In the genomic region with DNA sequence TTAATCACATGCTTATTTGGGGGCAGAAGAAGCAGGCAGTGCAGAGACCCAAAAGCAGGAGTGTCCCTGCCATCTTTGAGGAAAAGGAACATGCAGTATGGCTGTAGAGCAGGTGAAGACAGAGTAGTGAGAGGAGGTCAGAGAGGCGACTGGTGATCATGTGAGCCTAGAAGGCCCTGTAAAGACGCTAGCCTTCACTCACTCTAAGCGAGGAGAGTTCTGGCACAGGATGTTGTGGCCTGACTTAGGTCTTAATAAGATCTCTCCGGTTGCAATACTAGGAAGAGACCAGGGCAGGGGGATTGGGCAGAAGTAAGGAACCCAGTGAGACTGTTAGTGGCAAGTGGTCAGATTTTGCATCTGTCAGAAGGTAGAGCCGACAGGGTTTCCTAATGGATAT, we compare ENCODE assay signal across 22 cellular contexts. TPM values are rescaled to one million over a fixed set of nuclear protein-coding genes. Genes with fewer than 3 reads are reported as not detected.
A peak's percentile ranks its signal among the peaks of the same experiment; 100 is the strongest.
DNase-seq lines count a peak whose midpoint lies in the region; ATAC-seq, FAIRE-seq and TF ChIP-seq lines count a peak whose summit lies in the region.
"Had no signal": no experiment of that assay in that cellular context is flagged by ENCODE, and none has a peak within 500 bp of the region (broad histone marks: within the 10 kb centered on the region; RNA-seq: fewer than 3 reads in every experiment).

No MANE protein-coding gene starts in this region.

- H3K4me1 Mint-ChIP-seq in activated CD4-positive, alpha-beta T cell treated with anti-CD3 and anti-CD28 coated beads, Interleukin-2, amount 10 ng/mL, durations not matched to agents 7 days and 5 days, result peaks cover 11% of the 10 kb centered on the region
- H3K4me1 Mint-ChIP-seq in CD8-positive, alpha-beta T cell (ENCODE audit: low read depth), result peaks cover 26% of the 10 kb centered on the region
- H3K4me1 Mint-ChIP-seq in naive thymus-derived CD8-positive, alpha-beta T cell, result peaks cover 8 to 21% (median 13%) of the 10 kb centered on the region in 4 donors

- POLR2A ChIA-PET in activated CD4-positive, alpha-beta T cell treated with anti-CD3 and anti-CD28 coated beads, Interleukin-2, amount 10 ng/mL, durations not matched to agents 7 days and 5 days (lab: Charles Lee), result no interaction called here
- POLR2A ChIA-PET in CD8-positive, alpha-beta T cell (lab: Charles Lee), result interaction anchor here (0.6 kb wide), 1 partner anchor 40 kb away, joined by 3 read pairs; no protein-coding TSS in a partner anchor
- POLR2A ChIA-PET in naive thymus-derived CD8-positive, alpha-beta T cell (lab: Charles Lee), result no interaction called here

- H3K27me3 ChIP-seq in CD8-positive, alpha-beta T cell (ENCODE audit: insufficient read depth, low read length), result no peaks in the 10 kb centered on the region
- H3K27me3 ChIP-seq in bronchial epithelial cell (ENCODE audit: control insufficient read depth, insufficient read depth, low read length), result no peaks in the 10 kb centered on the region

- intact Hi-C loops in CD8-positive, alpha-beta T cell (cut with DNase I, micrococcal nuclease), result loop anchor here in 1 of 2 experiments (10.0 kb wide), 1 partner anchor 155 kb away; no protein-coding TSS in a partner anchor

- TF ChIP-seq CTCF in CD8-positive, alpha-beta T cell (IDR thresholded peaks at IDR 0.05), result no peak
- TF ChIP-seq CTCF in bronchial epithelial cell (IDR thresholded peaks at IDR 0.05; ENCODE audit: insufficient read depth, low read length, severe bottlenecking), result no peak

- no peak for ATAC-seq in CD8-positive, alpha-beta T cell
- no peak for ATAC-seq in naive thymus-derived CD8-positive, alpha-beta T cell
- no peak for ATAC-seq in HG03025 (IDR thresholded peaks at IDR 0.05; ENCODE audit: low FRiP score, unreplicated experiment)
- ATAC-seq: HepG2 had no signal

- H3K4me3 Mint-ChIP-seq in activated CD4-positive, alpha-beta T cell treated with anti-CD3 and anti-CD28 coated beads, Interleukin-2, amount 10 ng/mL, durations not matched to agents 7 days and 5 days, result no peak overlapping the region
- H3K4me3 Mint-ChIP-seq in CD8-positive, alpha-beta T cell, result no peak overlapping the region
- H3K4me3 Mint-ChIP-seq in naive thymus-derived CD8-positive, alpha-beta T cell, result no peak overlapping the region

- H3K27ac ChIP-seq in CD8-positive, alpha-beta T cell (ENCODE audit: low read depth, low read length), result no peak overlapping the region
- H3K27ac ChIP-seq: 22Rv1, C4-2B had no signal

- CTCF ChIA-PET in activated CD4-positive, alpha-beta T cell treated with anti-CD3 and anti-CD28 coated beads, Interleukin-2, amount 10 ng/mL, durations not matched to agents 7 days and 5 days (lab: Charles Lee), result interaction anchor here (0.6 to 1.8 kb wide), 5 partner anchors 7 to 285 kb away, joined by 3 to 5 read pairs (median 3); no protein-coding TSS in a partner anchor
- CTCF ChIA-PET in CD8-positive, alpha-beta T cell (lab: Charles Lee), result interaction anchor here (2.0 to 6.2 kb wide), 2 partner anchors 7 to 39 kb away, joined by 5 to 67 read pairs; no protein-coding TSS in a partner anchor

- no peaks in the 10 kb centered on the region for H3K27me3 Mint-ChIP-seq in activated CD4-positive, alpha-beta T cell treated with anti-CD3 and anti-CD28 coated beads, Interleukin-2, amount 10 ng/mL, durations not matched to agents 7 days and 5 days
- H3K27me3 Mint-ChIP-seq in CD8-positive, alpha-beta T cell (ENCODE audit: low read depth), result no peaks in the 10 kb centered on the region
- no peaks in the 10 kb centered on the region for H3K27me3 Mint-ChIP-seq in naive thymus-derived CD8-positive, alpha-beta T cell

- H3K9me3 ChIP-seq in CD8-positive, alpha-beta T cell (ENCODE audit: low read length), result no peaks in the 10 kb centered on the region
- H3K9me3 ChIP-seq: Caco-2 had no signal

- H3K9me3 Mint-ChIP-seq in activated CD4-positive, alpha-beta T cell treated with anti-CD3 and anti-CD28 coated beads, Interleukin-2, amount 10 ng/mL, durations not matched to agents 7 days and 5 days, result no peaks in the 10 kb centered on the region
- no peaks in the 10 kb centered on the region for H3K9me3 Mint-ChIP-seq in CD8-positive, alpha-beta T cell
- no peaks in the 10 kb centered on the region for H3K9me3 Mint-ChIP-seq in naive thymus-derived CD8-positive, alpha-beta T cell

- DNase-seq in activated CD4-positive, alpha-beta T cell treated with anti-CD3 and anti-CD28 coated beads, Interleukin-2, amount 10 ng/mL, durations not matched to agents 7 days and 5 days, result no peak
- no peak for DNase-seq in activated CD4-positive, alpha-beta T cell treated with anti-CD3 and anti-CD28 coated beads, Interleukin-2, amount 50 U/mL, for 4 hours
- DNase-seq in CD8-positive, alpha-beta T cell, result no peak
- DNase-seq in bronchial epithelial cell (ENCODE audit: low read depth) (no peak), occipital lobe (lab: John Stamatoyannopoulos, UW) (no peak), NCI-H2171 treated with DMSO at 0.1 percent for 48 hours (lab: John Stamatoyannopoulos, UW) (no peak)
- no peak for DNase-seq in naive thymus-derived CD8-positive, alpha-beta T cell
- DNase-seq: AML-193, Caco-2, GDM1, KBM-7, NCI-H1105 treated with DMSO at 0.1 percent for 48 hours, NCI-H1694, NCI-H2081 treated with DMSO at 0.1 percent for 48 hours, NCI-H510A, NCI-H748 treated with DMSO at 0.1 percent for 48 hours had no signal

- H3K27ac Mint-ChIP-seq in activated CD4-positive, alpha-beta T cell treated with anti-CD3 and anti-CD28 coated beads, Interleukin-2, amount 10 ng/mL, durations not matched to agents 7 days and 5 days, result peak overlapping the region; percentile 10
- peak overlapping the region; percentile 28 for H3K27ac Mint-ChIP-seq in CD8-positive, alpha-beta T cell
- peak overlapping the region; percentile 16 to 87 (median 62) for H3K27ac Mint-ChIP-seq in naive thymus-derived CD8-positive, alpha-beta T cell

- H3K4me3 ChIP-seq in CD8-positive, alpha-beta T cell (ENCODE audit: low read depth, low read length), result no peak overlapping the region
- H3K4me3 ChIP-seq in bronchial epithelial cell (ENCODE audit: low read depth, low read length), result no peak overlapping the region

- peak; percentile 36 for FAIRE-seq in bronchial epithelial cell (lab: Jason Lieb, UNC)
- FAIRE-seq: H54, HepG2, RCC 7860 had no signal

- H3K36me3 Mint-ChIP-seq in activated CD4-positive, alpha-beta T cell treated with anti-CD3 and anti-CD28 coated beads, Interleukin-2, amount 10 ng/mL, durations not matched to agents 7 days and 5 days (ENCODE audit: low read depth), result peaks cover 37% of the 10 kb centered on the region
- H3K36me3 Mint-ChIP-seq in CD8-positive, alpha-beta T cell, result peaks cover 67% of the 10 kb centered on the region
- peaks cover 2 to 55% (median 7%) of the 10 kb centered on the region in 3 donors for H3K36me3 Mint-ChIP-seq in naive thymus-derived CD8-positive, alpha-beta T cell

- peaks cover 11% of the 10 kb centered on the region for H3K36me3 ChIP-seq in CD8-positive, alpha-beta T cell (ENCODE audit: insufficient read depth, low read length)
- H3K36me3 ChIP-seq in bronchial epithelial cell (ENCODE audit: control insufficient read depth, insufficient read depth, low read length), result no peaks in the 10 kb centered on the region

- no peaks in the 10 kb centered on the region for H3K4me1 ChIP-seq in CD8-positive, alpha-beta T cell (ENCODE audit: insufficient read depth, low read length)
- H3K4me1 ChIP-seq: Caco-2 had no signal

RNA-seq across cellular contexts. Expression of a gene that starts 35.2 kb away (rescaled TPM):
- 10 to 100 TPM; 11.6 to 12.6 TPM for total RNA-seq in activated CD4-positive, alpha-beta T cell treated with anti-CD3 and anti-CD28 coated beads, Interleukin-2, amount 10 ng/mL, durations not matched to agents 7 days and 5 days
- total RNA-seq in CD8-positive, alpha-beta T cell, result 10 to 100 TPM; 52.6 to 52.8 TPM
- total RNA-seq in bronchial epithelial cell (12.1 and 30.5 TPM in 2 replicates), occipital lobe (48.0 TPM)
- total RNA-seq in naive thymus-derived CD8-positive, alpha-beta T cell, result 10 to 100 TPM; 11.6 to 12.3 TPM
- polyA plus RNA-seq in naive thymus-derived CD8-positive, alpha-beta T cell, result 1 to 10 TPM; 2.3 to 2.5 (median 2.4) TPM

Comparison
In these comparisons a context has a peak if more than half of its experiments do, and no peak if none do; other contexts are left out.
1. H3K27ac Mint-ChIP-seq: peak in every context shown above with its lines; median percentile 62 in naive thymus-derived CD8-positive, alpha-beta T cell; 28 in CD8-positive, alpha-beta T cell; 10 in activated CD4-positive, alpha-beta T cell treated with anti-CD3 and anti-CD28 coated beads, Interleukin-2, amount 10 ng/mL, durations not matched to agents 7 days and 5 days.